ENCODE assay signal across 22 cellular contexts in the genomic region with DNA sequence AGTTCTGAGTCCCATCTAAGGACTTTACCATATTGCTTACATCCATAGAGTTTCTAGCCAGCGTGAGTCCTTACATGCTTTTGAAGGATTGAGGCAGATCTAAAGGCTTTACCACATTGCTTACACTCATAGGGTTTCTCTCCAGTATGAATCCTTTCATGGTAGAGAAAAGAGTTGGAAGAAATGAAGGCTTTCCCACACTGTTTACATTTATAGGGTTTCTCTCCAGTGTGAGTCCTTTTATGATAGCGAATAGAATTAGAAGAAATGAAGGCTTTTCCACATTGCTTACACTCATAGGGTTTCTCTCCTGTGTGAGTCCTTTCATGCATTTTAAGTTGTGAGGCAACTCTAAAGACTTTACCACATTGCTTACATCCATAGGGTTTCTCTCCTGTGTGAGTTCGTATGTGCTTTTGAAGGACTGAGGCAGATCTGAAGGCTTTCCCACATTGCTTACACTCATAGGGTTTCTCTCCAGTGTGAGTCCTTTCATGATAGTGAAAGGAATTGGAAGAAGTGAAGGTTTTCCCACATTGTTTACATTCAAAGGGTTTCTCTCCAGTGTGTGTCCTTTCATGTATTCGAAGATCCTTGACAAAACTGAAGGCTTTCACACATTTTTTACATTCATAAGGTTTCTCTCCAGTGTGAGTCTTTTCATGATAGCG. TPM values are rescaled to one million over a fixed set of nuclear protein-coding genes. Genes with fewer than 3 reads are reported as not detected.
"Had no signal": no experiment of that assay in that cellular context is flagged by ENCODE, and none has a peak within 500 bp of the region (broad histone marks: within the 10 kb centered on the region; RNA-seq: fewer than 3 reads in every experiment).

No MANE protein-coding gene starts in this region.

- DNase-seq: activated CD4-positive, alpha-beta T cell treated with anti-CD3 and anti-CD28 coated beads for 48 hours; activated CD4-positive, CD25-positive, alpha-beta regulatory T cell; activated CD8-positive, alpha-beta T cell treated with anti-CD3 and anti-CD28 coated beads for 36 hours; activated naive CD4-positive, alpha-beta T cell treated with anti-CD3 and anti-CD28 coated beads for 36 hours; activated naive CD8-positive, alpha-beta T cell treated with anti-CD3 and anti-CD28 coated beads, Interleukin-2, amount 50 U/mL, for 24 hours; activated T-cell treated with anti-CD3 and anti-CD28 coated beads, Interleukin-2, amount 50 U/mL, for 24 hours; aorta; brain microvascular endothelial cell; central memory CD4-positive, alpha-beta T cell; dorsolateral prefrontal cortex; left cardiac atrium; lower lobe of right lung; sigmoid colon; stimulated activated CD4-positive, alpha-beta T cell treated with anti-CD3 and anti-CD28 coated beads, Interleukin-4, amount 100 ng/mL, for 24 hours; T-helper 1 cell; T-helper 9 cell; upper lobe of left lung had no signal

- H2AFZ ChIP-seq: parathyroid adenoma had no signal

- FAIRE-seq: colon, islet of Langerhans had no signal

- ATAC-seq: activated CD8-positive, alpha-beta T cell treated with anti-CD3 and anti-CD28 coated beads for 36 hours; activated naive CD8-positive, alpha-beta T cell treated with anti-CD3 and anti-CD28 coated beads, Interleukin-2, amount 50 U/mL, for 24 hours; left cardiac atrium; lower lobe of right lung; stimulated activated effector memory CD8-positive, alpha-beta T cell treated with anti-CD3 and anti-CD28 coated beads, Interleukin-12 subunit alpha, Interleukin-12 subunit beta, amount 100 ng/mL, for 72 hours had no signal

- H3K79me2 ChIP-seq: parathyroid adenoma had no signal

- H3K4me3 ChIP-seq: dorsolateral prefrontal cortex, lower lobe of right lung, sigmoid colon, thoracic aorta, upper lobe of left lung had no signal

- H3K27me3 ChIP-seq: brain microvascular endothelial cell, dorsolateral prefrontal cortex, sigmoid colon, upper lobe of left lung had no signal

- H3K27ac ChIP-seq: brain microvascular endothelial cell, dorsolateral prefrontal cortex, lower lobe of right lung, parathyroid adenoma, sigmoid colon, thoracic aorta, upper lobe of left lung had no signal

- H3K4me1 ChIP-seq: lower lobe of right lung, parathyroid adenoma, sigmoid colon, upper lobe of left lung had no signal

- H3K9ac ChIP-seq: parathyroid adenoma had no signal

- H3K36me3 ChIP-seq: brain microvascular endothelial cell, lower lobe of right lung, thoracic aorta had no signal

RNA-seq across cellular contexts. Expression of a gene that starts 8.9 kb away (rescaled TPM):
- polyA plus RNA-seq: aorta had no signal
